Comparison of ENCODE assay signal across 31 cellular contexts in genomic region chr20:38973107-38973506, GRCh38. TPM values are rescaled to one million over a fixed set of nuclear protein-coding genes. Genes with fewer than 3 reads are reported as not detected.
DNase-seq lines count a peak whose midpoint lies in the region; ATAC-seq, FAIRE-seq and TF ChIP-seq lines count a peak whose summit lies in the region.
"Had no signal": no experiment of that assay in that cellular context is flagged by ENCODE, and none has a peak within 500 bp of the region (broad histone marks: within the 10 kb centered on the region; RNA-seq: fewer than 3 reads in every experiment).

No MANE protein-coding gene starts in this region.

- peaks cover 47% of the 10 kb centered on the region for H3K4me1 ChIP-seq in keratinocyte (ENCODE audit: control insufficient read depth, extremely low read depth, insufficient read depth, low read length)
- H3K4me1 ChIP-seq: body of pancreas, right lobe of liver had no signal

- DNase-seq in activated T-cell treated with anti-CD3 and anti-CD28 coated beads, Interleukin-2, amount 50 U/mL, for 24 hours: no peak
- DNase-seq in activated T-cell treated with anti-CD3 and anti-CD28 coated beads, Interleukin-2, amount 50 U/mL, for 1 hour: no peak
- DNase-seq in SK-N-MC (ENCODE audit: low read depth, low spot score): no peak
- no peak for DNase-seq in keratinocyte (ENCODE audit: low read depth, low spot score)
- DNase-seq in stimulated activated naive B cell treated with anti-CD40 and anti-IgM and Interleukin-4, amounts not matched to agents 10 μg/mL and 1 μg/mL and 100 μg/mL, for 72 hours: no peak
- no peak for DNase-seq in endothelial cell (ENCODE audit: low spot score)
- DNase-seq in NCI-H526 (lab: John Stamatoyannopoulos, UW): no peak
- DNase-seq: activated CD8-positive, alpha-beta T cell treated with anti-CD3 and anti-CD28 coated beads, Interleukin-2, amount 10 ng/mL, durations not matched to agents 7 days and 5 days; activated naive CD4-positive, alpha-beta T cell; cerebellar nuclear complex; mucosa of descending colon; NCI-H187 treated with DMSO at 0.1 percent for 48 hours; NCI-H2171 treated with DMSO at 0.1 percent for 48 hours; NCI-H69; RPMI8226; stimulated activated CD4-positive, alpha-beta T cell treated with anti-CD3 and anti-CD28 coated beads, Interleukin-4, amount 100 ng/mL, for 4 hours had no signal

- no peaks in the 10 kb centered on the region for H3K9me3 Mint-ChIP-seq in activated T-cell treated with anti-CD3 and anti-CD28 coated beads, Interleukin-2, amount 50 U/mL, for 24 hours
- no peaks in the 10 kb centered on the region for H3K9me3 Mint-ChIP-seq in stimulated activated naive B cell treated with anti-CD40 and anti-IgM and Interleukin-4, amounts not matched to agents 10 μg/mL and 1 μg/mL and 100 μg/mL, for 72 hours
- no peaks in the 10 kb centered on the region for H3K9me3 Mint-ChIP-seq in endothelial cell (ENCODE audit: unreplicated experiment)
- H3K9me3 Mint-ChIP-seq: neural crest cell; stimulated activated memory B cell treated with anti-CD40 and anti-IgM and Interleukin-4, amounts not matched to agents 10 μg/mL and 1 μg/mL and 100 μg/mL, for 72 hours; T-helper 1 cell treated with Interleukin-12 subunit alpha and Interleukin-12 subunit beta and Interleukin-4 antibody, amounts not matched to agents 30 μg/mL and 1 μg/mL, for 36 hours had no signal

- no peak for FAIRE-seq in keratinocyte (lab: Jason Lieb, UNC)
- FAIRE-seq: D721Med, GM12891, H1, TTC549 had no signal

- no peaks in the 10 kb centered on the region for H4K20me1 ChIP-seq in keratinocyte (ENCODE audit: control insufficient read depth, extremely low read depth, insufficient read depth, low read length)

- H3K27ac Mint-ChIP-seq in activated T-cell treated with anti-CD3 and anti-CD28 coated beads, Interleukin-2, amount 50 U/mL, for 24 hours: peak overlapping the region; percentile 8
- peak overlapping the region; percentile 14 for H3K27ac Mint-ChIP-seq in stimulated activated naive B cell treated with anti-CD40 and anti-IgM and Interleukin-4, amounts not matched to agents 10 μg/mL and 1 μg/mL and 100 μg/mL, for 72 hours
- H3K27ac Mint-ChIP-seq in endothelial cell (ENCODE audit: unreplicated experiment): no peak overlapping the region
- H3K27ac Mint-ChIP-seq: activated CD8-positive, alpha-beta T cell treated with anti-CD3 and anti-CD28 coated beads, Interleukin-2, amount 10 ng/mL, durations not matched to agents 7 days and 5 days; stimulated activated memory B cell treated with anti-CD40 and anti-IgM and Interleukin-4, amounts not matched to agents 10 μg/mL and 1 μg/mL and 100 μg/mL, for 72 hours; T-helper 1 cell treated with Interleukin-12 subunit alpha and Interleukin-12 subunit beta and Interleukin-4 antibody, amounts not matched to agents 30 μg/mL and 1 μg/mL, for 36 hours had no signal

- no peak overlapping the region for H3K4me3 Mint-ChIP-seq in activated T-cell treated with anti-CD3 and anti-CD28 coated beads, Interleukin-2, amount 50 U/mL, for 24 hours
- no peak overlapping the region for H3K4me3 Mint-ChIP-seq in stimulated activated naive B cell treated with anti-CD40 and anti-IgM and Interleukin-4, amounts not matched to agents 10 μg/mL and 1 μg/mL and 100 μg/mL, for 72 hours
- H3K4me3 Mint-ChIP-seq in endothelial cell (ENCODE audit: unreplicated experiment): no peak overlapping the region
- H3K4me3 Mint-ChIP-seq: activated CD8-positive, alpha-beta T cell treated with anti-CD3 and anti-CD28 coated beads, Interleukin-2, amount 10 ng/mL, durations not matched to agents 7 days and 5 days; neural crest cell; stimulated activated memory B cell treated with anti-CD40 and anti-IgM and Interleukin-4, amounts not matched to agents 10 μg/mL and 1 μg/mL and 100 μg/mL, for 72 hours; T-helper 1 cell treated with Interleukin-12 subunit alpha and Interleukin-12 subunit beta and Interleukin-4 antibody, amounts not matched to agents 30 μg/mL and 1 μg/mL, for 36 hours had no signal

- peak overlapping the region; percentile 39; the same call in 1 of the 2 replicates for H3K4me3 ChIP-seq in SK-N-MC
- no peak overlapping the region for H3K4me3 ChIP-seq in keratinocyte (ENCODE audit: control insufficient read depth in 2 of 3, extremely low read depth in 1 of 3, insufficient read depth in 2 of 3, low read depth in 1 of 3, low read length in 3 of 3)
- H3K4me3 ChIP-seq: body of pancreas, dorsolateral prefrontal cortex, lung, mucosa of descending colon, right lobe of liver, thoracic aorta, vagina had no signal

- H3K79me2 ChIP-seq in keratinocyte (ENCODE audit: control insufficient read depth, insufficient read depth, low read length): peaks cover 16% of the 10 kb centered on the region

- TF ChIP-seq CTCF in keratinocyte (optimal IDR thresholded peaks at IDR 0.05 in 1 of 3, IDR thresholded peaks at IDR 0.05 in 1 of 3, conservative IDR thresholded peaks at IDR 0.05 in 1 of 3; ENCODE audit: extremely low read depth in 1 of 3, insufficient read depth in 2 of 3, low read length in 3 of 3) (no peak), endothelial cell (IDR thresholded peaks at IDR 0.05; ENCODE audit: unreplicated experiment) (no peak)

- H3K9me3 ChIP-seq in SK-N-MC (ENCODE audit: low read depth, low read length) (no peaks in the 10 kb centered on the region), keratinocyte (ENCODE audit: control insufficient read depth, low read depth, low read length) (no peaks in the 10 kb centered on the region)
- H3K9me3 ChIP-seq: body of pancreas, mucosa of descending colon, right lobe of liver, thoracic aorta, vagina had no signal

- no peaks in the 10 kb centered on the region for H3K9me1 ChIP-seq in keratinocyte (ENCODE audit: control insufficient read depth, extremely low read depth, insufficient read depth, low read length)

- H3K9ac ChIP-seq in SK-N-MC (ENCODE audit: insufficient read length) (peak overlapping the region; percentile 33), keratinocyte (ENCODE audit: control insufficient read depth, extremely low read depth, insufficient read depth, low read length) (no peak overlapping the region)

- H3K36me3 Mint-ChIP-seq in activated T-cell treated with anti-CD3 and anti-CD28 coated beads, Interleukin-2, amount 50 U/mL, for 24 hours (ENCODE audit: low read depth): peaks cover 67% of the 10 kb centered on the region
- H3K36me3 Mint-ChIP-seq in stimulated activated naive B cell treated with anti-CD40 and anti-IgM and Interleukin-4, amounts not matched to agents 10 μg/mL and 1 μg/mL and 100 μg/mL, for 72 hours: peaks cover 35 to 36% of the 10 kb centered on the region in 2 donors
- H3K36me3 Mint-ChIP-seq in endothelial cell (ENCODE audit: low read depth, unreplicated experiment): no peaks in the 10 kb centered on the region

- H2AFZ ChIP-seq in keratinocyte (ENCODE audit: control insufficient read depth, low read length): no peak overlapping the region

- no peaks in the 10 kb centered on the region for H3K27me3 Mint-ChIP-seq in activated T-cell treated with anti-CD3 and anti-CD28 coated beads, Interleukin-2, amount 50 U/mL, for 24 hours
- no peaks in the 10 kb centered on the region for H3K27me3 Mint-ChIP-seq in stimulated activated naive B cell treated with anti-CD40 and anti-IgM and Interleukin-4, amounts not matched to agents 10 μg/mL and 1 μg/mL and 100 μg/mL, for 72 hours
- H3K27me3 Mint-ChIP-seq in endothelial cell (ENCODE audit: unreplicated experiment): no peaks in the 10 kb centered on the region
- H3K27me3 Mint-ChIP-seq: stimulated activated memory B cell treated with anti-CD40 and anti-IgM and Interleukin-4, amounts not matched to agents 10 μg/mL and 1 μg/mL and 100 μg/mL, for 72 hours had no signal

- H3K36me3 ChIP-seq in SK-N-MC (ENCODE audit: insufficient read depth, low read length): peaks cover 47% of the 10 kb centered on the region
- H3K36me3 ChIP-seq in keratinocyte (ENCODE audit: control insufficient read depth in 2 of 2, extremely low read depth in 1 of 2, insufficient read depth in 2 of 2, low read length in 2 of 2): peaks cover 0 to 10% of the 10 kb centered on the region in 2 experiments

- H3K4me2 ChIP-seq in keratinocyte (ENCODE audit: control insufficient read depth, extremely low read depth, insufficient read depth, low read depth, low read length): peak overlapping the region; percentile 44

- ATAC-seq in stimulated activated naive B cell treated with anti-CD40 and anti-IgM and Interleukin-4, amounts not matched to agents 10 μg/mL and 1 μg/mL and 100 μg/mL, for 72 hours (replicated peaks): peak; percentile 80 to 96
- ATAC-seq in HG02840 (IDR thresholded peaks at IDR 0.05; ENCODE audit: low FRiP score, unreplicated experiment): no peak
- ATAC-seq: activated CD4-positive, CD25-positive, alpha-beta regulatory T cell treated with anti-CD3 and anti-CD28 coated beads, Interleukin-2, amount 50 U/mL, for 24 hours; activated CD8-positive, alpha-beta T cell treated with anti-CD3 and anti-CD28 coated beads, Interleukin-2, amount 10 ng/mL, durations not matched to agents 7 days and 5 days; body of pancreas; mucosa of descending colon; stimulated activated memory B cell treated with anti-CD40 and anti-IgM and Interleukin-4, amounts not matched to agents 10 μg/mL and 1 μg/mL and 100 μg/mL, for 72 hours had no signal

- peak overlapping the region; percentile 29; the same call in 1 of the 2 replicates for H3K27ac ChIP-seq in SK-N-MC
- H3K27ac ChIP-seq in keratinocyte (ENCODE audit: control insufficient read depth, insufficient read depth, low read length): peak overlapping the region; percentile 29
- H3K27ac ChIP-seq: body of pancreas, right lobe of liver, thoracic aorta, vagina had no signal

- dilution Hi-C loops in keratinocyte (cut with MboI; ENCODE audit: extremely low pct_ligation_motif_present, low sequenced_read_pairs): no loop called here

- H3K4me1 Mint-ChIP-seq in activated T-cell treated with anti-CD3 and anti-CD28 coated beads, Interleukin-2, amount 50 U/mL, for 24 hours (ENCODE audit: low read depth): peaks cover 19% of the 10 kb centered on the region
- peaks cover 13 to 28% of the 10 kb centered on the region in 2 donors for H3K4me1 Mint-ChIP-seq in stimulated activated naive B cell treated with anti-CD40 and anti-IgM and Interleukin-4, amounts not matched to agents 10 μg/mL and 1 μg/mL and 100 μg/mL, for 72 hours
- peaks cover 7% of the 10 kb centered on the region for H3K4me1 Mint-ChIP-seq in endothelial cell (ENCODE audit: unreplicated experiment)

- no peaks in the 10 kb centered on the region for H3K27me3 ChIP-seq in keratinocyte (ENCODE audit: control insufficient read depth, extremely low read depth, insufficient read depth, low read length)
- H3K27me3 ChIP-seq: body of pancreas, dorsolateral prefrontal cortex, right lobe of liver, vagina had no signal

RNA-seq across cellular contexts. Expression of gene DHX35, which starts 11.0 kb away (rescaled TPM):
- polyA plus RNA-seq in keratinocyte: 9.3 to 12.9 TPM (median 9.8 TPM) in 3 replicates
- polyA plus RNA-seq in keratinocyte (2011; ENCODE audit: low read depth): 1.7 TPM
- polyA plus RNA-seq in keratinocyte (2011; cell fraction: cytosol; rRNA removed): 5.5 and 7.4 TPM in 2 replicates
- polyA plus RNA-seq in keratinocyte (2011; cell fraction: nucleus; rRNA removed): 20.3 and 21.7 TPM in 2 replicates
- 3.9 and 5.7 TPM in 2 replicates for polyA plus RNA-seq in keratinocyte (2012; ENCODE audit: low replicate concordance)
- polyA minus RNA-seq in keratinocyte: 6.8 to 13.3 TPM (median 10.4 TPM) in 3 replicates
- 3.3 TPM for polyA minus RNA-seq in keratinocyte (2011; cell fraction: cytosol; rRNA and poly(A)+ RNA removed)
- polyA minus RNA-seq in keratinocyte (2011; cell fraction: nucleus; rRNA and poly(A)+ RNA removed): 8.8 and 16.0 TPM in 2 replicates
- 10.5 TPM for total RNA-seq in endothelial cell (ENCODE audit: unreplicated experiment)

RNA-seq across cellular contexts. Expression of gene FAM83D, which starts 46.9 kb away (rescaled TPM):
- polyA plus RNA-seq in keratinocyte: 8.5 to 33.1 TPM (median 32.1 TPM) in 3 replicates
- polyA plus RNA-seq in keratinocyte (2011; ENCODE audit: low read depth): 1.2 TPM
- polyA plus RNA-seq in keratinocyte (2011; cell fraction: cytosol; rRNA removed): 11.3 and 17.1 TPM in 2 replicates
- polyA plus RNA-seq in keratinocyte (2011; cell fraction: nucleus; rRNA removed): 12.3 and 13.2 TPM in 2 replicates
- polyA plus RNA-seq in keratinocyte (2012; ENCODE audit: low replicate concordance): 0.97 and 19.3 TPM in 2 replicates
- polyA minus RNA-seq in keratinocyte: 5.9 to 26.8 TPM (median 19.0 TPM) in 3 replicates
- polyA minus RNA-seq in keratinocyte (2011; cell fraction: cytosol; rRNA and poly(A)+ RNA removed): 8.1 TPM
- 5.5 and 6.3 TPM in 2 replicates for polyA minus RNA-seq in keratinocyte (2011; cell fraction: nucleus; rRNA and poly(A)+ RNA removed)
- 7.7 TPM for total RNA-seq in endothelial cell (ENCODE audit: unreplicated experiment)
